Comparison of ENCODE assay signal across 18 cellular contexts in the genomic region with DNA sequence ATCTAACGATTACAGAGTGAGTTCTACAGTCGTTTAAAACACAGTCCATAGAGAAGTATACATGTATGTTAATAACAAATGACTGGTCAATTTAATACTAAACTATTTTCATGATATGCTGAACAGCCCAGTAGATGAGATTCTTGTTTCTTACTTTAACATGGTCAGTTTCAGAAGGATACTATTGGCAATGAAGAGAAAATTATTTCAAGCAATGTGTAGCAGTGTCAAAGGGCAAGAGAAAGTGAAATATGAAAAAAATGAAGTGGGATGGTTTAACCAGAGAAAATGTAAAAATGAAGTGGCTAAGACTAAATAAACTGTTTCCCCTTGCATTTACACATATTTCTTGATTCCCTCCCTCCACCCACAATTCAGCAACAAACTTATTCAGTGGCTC.
DNase-seq lines count a peak whose midpoint lies in the region; ATAC-seq, FAIRE-seq and TF ChIP-seq lines count a peak whose summit lies in the region.
"Had no signal": no experiment of that assay in that cellular context is flagged by ENCODE, and none has a peak within 500 bp of the region (broad histone marks: within the 10 kb centered on the region; RNA-seq: fewer than 3 reads in every experiment).

No MANE protein-coding gene starts in this region.

- no peak overlapping the region for H3K27ac Mint-ChIP-seq in CD8-positive, alpha-beta T cell
- H3K27ac Mint-ChIP-seq: CD8-positive, alpha-beta memory T cell had no signal

- intact Hi-C loops in CD8-positive, alpha-beta T cell (cut with DNase I, micrococcal nuclease) = no loop called here

- H3K4me3 ChIP-seq in CD8-positive, alpha-beta T cell (ENCODE audit: low read depth, low read length) = no peak overlapping the region
- H3K4me3 ChIP-seq: BLaER1 treated with 17β-estradiol and CSF1 and Interleukin-3, amounts not matched to agents 10 nM and 100 nM; SJSA1 had no signal

- no peaks in the 10 kb centered on the region for H3K36me3 ChIP-seq in CD8-positive, alpha-beta T cell (ENCODE audit: insufficient read depth, low read length)
- H3K36me3 ChIP-seq: BLaER1 treated with 17β-estradiol and CSF1 and Interleukin-3, amounts not matched to agents 10 nM and 100 nM; SJSA1 had no signal

- H3K36me3 Mint-ChIP-seq in CD8-positive, alpha-beta T cell = no peaks in the 10 kb centered on the region
- H3K36me3 Mint-ChIP-seq: CD8-positive, alpha-beta memory T cell had no signal

- POLR2A ChIA-PET in CD8-positive, alpha-beta T cell (lab: Charles Lee) = no interaction called here

- no peaks in the 10 kb centered on the region for H3K9me3 ChIP-seq in CD8-positive, alpha-beta T cell (ENCODE audit: low read length)
- H3K9me3 ChIP-seq: BLaER1 treated with 17β-estradiol and CSF1 and Interleukin-3, amounts not matched to agents 10 nM and 100 nM; SJSA1 had no signal

- DNase-seq in H54 (ENCODE audit: insufficient read length, low spot score) (no peak), epithelial cell of prostate (ENCODE audit: low read depth, low spot score) (no peak), NCI-H2196 treated with DMSO at 0.1 percent for 48 hours (lab: John Stamatoyannopoulos, UW; ENCODE audit: unreplicated experiment) (no peak)
- DNase-seq in stimulated activated naive CD4-positive, alpha-beta T cell treated with Interleukin-2 at 50 U/mL for 16 hours (lab: John Stamatoyannopoulos, UW) = no peak
- DNase-seq in CD8-positive, alpha-beta T cell = no peak
- DNase-seq: CD8-positive, alpha-beta memory T cell; DMS79; KBM-7; NCI-H1417 treated with DMSO at 0.1 percent for 48 hours; NCI-H187 treated with DMSO at 0.1 percent for 48 hours; NCI-H526; T-helper 2 cell had no signal

- H3K4me3 Mint-ChIP-seq in CD8-positive, alpha-beta T cell = no peak overlapping the region
- H3K4me3 Mint-ChIP-seq: CD8-positive, alpha-beta memory T cell had no signal

- no peaks in the 10 kb centered on the region for H3K27me3 ChIP-seq in CD8-positive, alpha-beta T cell (ENCODE audit: insufficient read depth, low read length)
- H3K27me3 ChIP-seq: BLaER1 treated with 17β-estradiol and CSF1 and Interleukin-3, amounts not matched to agents 10 nM and 100 nM; SJSA1 had no signal

- ATAC-seq in GM18511 (IDR thresholded peaks at IDR 0.05; ENCODE audit: unreplicated experiment) = peak; percentile 47
- ATAC-seq in HG03159 (IDR thresholded peaks at IDR 0.05; ENCODE audit: unreplicated experiment) = peak; percentile 47
- ATAC-seq in CD8-positive, alpha-beta T cell = no peak
- ATAC-seq: HepG2 had no signal

- TF ChIP-seq CTCF in CD8-positive, alpha-beta T cell (IDR thresholded peaks at IDR 0.05) = no peak

- no peak for TF ChIP-seq POLR2A in H54 (IDR thresholded peaks at IDR 0.05; ENCODE audit: low read depth, low read length)

- H3K4me1 ChIP-seq in CD8-positive, alpha-beta T cell (ENCODE audit: insufficient read depth, low read length) = no peaks in the 10 kb centered on the region
- H3K4me1 ChIP-seq: BLaER1 treated with 17β-estradiol and CSF1 and Interleukin-3, amounts not matched to agents 10 nM and 100 nM; SJSA1 had no signal

- FAIRE-seq in H54 (lab: Jason Lieb, UNC) = peak; percentile 86
- FAIRE-seq: H1, HepG2 had no signal

- CTCF ChIA-PET in CD8-positive, alpha-beta T cell (lab: Charles Lee) = no interaction called here

- peak overlapping the region; percentile 89 for H3K27ac ChIP-seq in epithelial cell of prostate
- H3K27ac ChIP-seq in CD8-positive, alpha-beta T cell (ENCODE audit: low read depth, low read length) = no peak overlapping the region
- H3K27ac ChIP-seq: BLaER1 treated with 17β-estradiol and CSF1 and Interleukin-3, amounts not matched to agents 10 nM and 100 nM; SJSA1 had no signal

- H3K9me3 Mint-ChIP-seq in CD8-positive, alpha-beta T cell = no peaks in the 10 kb centered on the region

- H3K27me3 Mint-ChIP-seq in CD8-positive, alpha-beta T cell (ENCODE audit: low read depth) = no peaks in the 10 kb centered on the region
- H3K27me3 Mint-ChIP-seq: CD8-positive, alpha-beta memory T cell had no signal

- H3K4me1 Mint-ChIP-seq in CD8-positive, alpha-beta T cell (ENCODE audit: low read depth) = no peaks in the 10 kb centered on the region
- H3K4me1 Mint-ChIP-seq: CD8-positive, alpha-beta memory T cell had no signal
